26 cellular contexts compared by ENCODE assay signal in the genomic region with DNA sequence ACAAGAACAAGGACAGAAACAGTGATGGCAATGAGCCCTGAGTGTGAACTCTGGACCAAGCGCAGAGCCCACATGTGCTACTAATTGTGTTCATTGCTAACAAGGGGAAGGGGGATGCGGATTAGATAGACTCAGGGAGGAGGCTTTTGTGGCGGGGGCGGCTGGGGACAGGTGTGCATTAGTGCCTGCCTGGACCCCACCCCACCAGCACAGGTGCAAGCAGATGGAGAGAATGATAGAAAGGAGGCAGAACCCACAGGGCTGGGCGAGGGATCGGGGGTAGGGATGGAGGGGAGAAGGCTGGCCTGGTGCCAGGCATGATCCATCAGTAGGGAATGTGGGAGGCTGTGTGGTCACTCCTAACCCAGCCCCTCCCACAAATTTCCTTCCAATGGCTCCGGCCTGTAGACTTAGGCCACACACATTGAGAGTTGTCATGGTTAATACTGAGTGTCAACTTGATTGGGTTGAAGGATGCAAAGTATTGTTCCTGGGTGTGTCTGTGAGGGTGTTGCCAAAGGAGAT. TPM values are rescaled to one million over a fixed set of nuclear protein-coding genes. Genes with fewer than 3 reads are reported as not detected.
DNase-seq lines count a peak whose midpoint lies in the region; ATAC-seq, FAIRE-seq and TF ChIP-seq lines count a peak whose summit lies in the region.
"Had no signal": no experiment of that assay in that cellular context is flagged by ENCODE, and none has a peak within 500 bp of the region (broad histone marks: within the 10 kb centered on the region; RNA-seq: fewer than 3 reads in every experiment).

No MANE protein-coding gene starts in this region.

- H3K4me1 Mint-ChIP-seq in activated T-helper 1 cell treated with anti-CD3 and anti-CD28 coated beads, Interleukin-12 subunit alpha, Interleukin-12 subunit beta, Interleukin-2, Interleukin-4 antibody, amounts not matched to agents 30 ng/mL and 10 ng/mL and 1 ng/mL, durations not matched to agents 14 hours and 24 hours and 36 hours (ENCODE audit: low read depth): no peaks in the 10 kb centered on the region
- H3K4me1 Mint-ChIP-seq: CD14-positive monocyte had no signal

- peaks cover 12% of the 10 kb centered on the region for H3K27me3 Mint-ChIP-seq in activated T-helper 1 cell treated with anti-CD3 and anti-CD28 coated beads, Interleukin-12 subunit alpha, Interleukin-12 subunit beta, Interleukin-2, Interleukin-4 antibody, amounts not matched to agents 30 ng/mL and 10 ng/mL and 1 ng/mL, durations not matched to agents 14 hours and 24 hours and 36 hours (ENCODE audit: insufficient read depth)

- H3K4me3 Mint-ChIP-seq in activated T-helper 1 cell treated with anti-CD3 and anti-CD28 coated beads, Interleukin-12 subunit alpha, Interleukin-12 subunit beta, Interleukin-2, Interleukin-4 antibody, amounts not matched to agents 30 ng/mL and 10 ng/mL and 1 ng/mL, durations not matched to agents 14 hours and 24 hours and 36 hours: no peak overlapping the region
- H3K4me3 Mint-ChIP-seq: B cell, H9, HFFc6 had no signal

- H3K27ac ChIP-seq in kidney (ENCODE audit: low read depth in 2 of 2, low read length in 2 of 2): no peak overlapping the region
- no peak overlapping the region for H3K27ac ChIP-seq in ascending aorta
- H3K27ac ChIP-seq in body of pancreas: no peak overlapping the region
- H3K27ac ChIP-seq: GM23248, HL-60, SJSA1 had no signal

- no peak for TF ChIP-seq POLR2A in body of pancreas (IDR thresholded peaks at IDR 0.05)

- no peak for TF ChIP-seq CTCF in kidney (IDR thresholded peaks at IDR 0.05; ENCODE audit: borderline replicate concordance, extremely low read depth, insufficient read depth)
- TF ChIP-seq CTCF in ascending aorta (IDR thresholded peaks at IDR 0.05): no peak
- TF ChIP-seq CTCF in body of pancreas (IDR thresholded peaks at IDR 0.05): no peak

- ATAC-seq in body of pancreas (no peak), HG02973 (IDR thresholded peaks at IDR 0.05; ENCODE audit: unreplicated experiment) (no peak)
- ATAC-seq: GM12878 had no signal

- H3K27me3 ChIP-seq in ascending aorta (no peaks in the 10 kb centered on the region), body of pancreas (no peaks in the 10 kb centered on the region)
- H3K27me3 ChIP-seq: SJSA1 had no signal

- H3K36me3 Mint-ChIP-seq in activated T-helper 1 cell treated with anti-CD3 and anti-CD28 coated beads, Interleukin-12 subunit alpha, Interleukin-12 subunit beta, Interleukin-2, Interleukin-4 antibody, amounts not matched to agents 30 ng/mL and 10 ng/mL and 1 ng/mL, durations not matched to agents 14 hours and 24 hours and 36 hours (ENCODE audit: low read depth): no peaks in the 10 kb centered on the region
- H3K36me3 Mint-ChIP-seq: CD14-positive monocyte had no signal

- H3K4me3 ChIP-seq in kidney (ENCODE audit: low read length in 2 of 2) (no peak overlapping the region), ascending aorta (no peak overlapping the region), body of pancreas (no peak overlapping the region)
- H3K4me3 ChIP-seq: GM12878, GM23248, SJSA1 had no signal

- H3K4me1 ChIP-seq in kidney (ENCODE audit: control insufficient read depth in 1 of 2, insufficient read depth in 1 of 2, low read depth in 1 of 2, low read length in 2 of 2) (no peaks in the 10 kb centered on the region), ascending aorta (no peaks in the 10 kb centered on the region), body of pancreas (no peaks in the 10 kb centered on the region)
- H3K4me1 ChIP-seq: SJSA1 had no signal

- H3K9ac ChIP-seq in kidney (ENCODE audit: low read length in 2 of 2): no peak overlapping the region
- H3K9ac ChIP-seq: GM23248 had no signal

- H3K9me3 ChIP-seq in kidney (ENCODE audit: control insufficient read depth in 1 of 2, low read length in 2 of 2) (no peaks in the 10 kb centered on the region), ascending aorta (no peaks in the 10 kb centered on the region), body of pancreas (no peaks in the 10 kb centered on the region)
- H3K9me3 ChIP-seq: SJSA1 had no signal

- peak; percentile 41 for DNase-seq in A172 (ENCODE audit: low spot score)
- peak; percentile 1 for DNase-seq in HK-2 (ENCODE audit: unreplicated experiment)
- DNase-seq in astrocyte of the hippocampus (ENCODE audit: low read depth, low spot score): peak; percentile 5
- peak; percentile 46 for DNase-seq in kidney
- DNase-seq in ascending aorta (ENCODE audit: low spot score in 2 of 2): no peak
- no peak for DNase-seq in activated T-helper 1 cell treated with anti-CD3 and anti-CD28 coated beads, Interleukin-12 subunit alpha, Interleukin-12 subunit beta, Interleukin-2, Interleukin-4 antibody, amounts not matched to agents 30 ng/mL and 10 ng/mL and 1 ng/mL, durations not matched to agents 14 hours and 24 hours and 36 hours (ENCODE audit: low spot score)
- no peak for DNase-seq in body of pancreas
- DNase-seq: GM23248, H9, HFFc6, KG1, NCI-H1092, NCI-H1436, NCI-H187 treated with DMSO at 0.1 percent for 48 hours, NCI-H2227 treated with DMSO at 0.1 percent for 48 hours, NCI-H510A, OCI-M1 had no signal

- no peak for FAIRE-seq in kidney (lab: Jason Lieb, UNC)
- FAIRE-seq: A204.1, GM12878, RCC 7860 had no signal

- WGBS in body of pancreas, 2 donors: 64 to 75% methylated on average over 7 of the region's 7 CpGs

- H3K27ac Mint-ChIP-seq in activated T-helper 1 cell treated with anti-CD3 and anti-CD28 coated beads, Interleukin-12 subunit alpha, Interleukin-12 subunit beta, Interleukin-2, Interleukin-4 antibody, amounts not matched to agents 30 ng/mL and 10 ng/mL and 1 ng/mL, durations not matched to agents 14 hours and 24 hours and 36 hours: no peak overlapping the region
- H3K27ac Mint-ChIP-seq: B cell, CD14-positive monocyte, H9, HFFc6 had no signal

- intact Hi-C loops in kidney (cut with DNase I): no loop called here
- intact Hi-C loops in ascending aorta (cut with DNase I): no loop called here
- intact Hi-C loops in activated T-helper 1 cell treated with anti-CD3 and anti-CD28 coated beads, Interleukin-12 subunit alpha, Interleukin-12 subunit beta, Interleukin-2, Interleukin-4 antibody, amounts not matched to agents 30 ng/mL and 10 ng/mL and 1 ng/mL, durations not matched to agents 14 hours and 24 hours and 36 hours (cut with micrococcal nuclease): no loop called here
- intact Hi-C loops in body of pancreas (cut with DNase I): no loop called here

- no peaks in the 10 kb centered on the region for H3K9me3 Mint-ChIP-seq in activated T-helper 1 cell treated with anti-CD3 and anti-CD28 coated beads, Interleukin-12 subunit alpha, Interleukin-12 subunit beta, Interleukin-2, Interleukin-4 antibody, amounts not matched to agents 30 ng/mL and 10 ng/mL and 1 ng/mL, durations not matched to agents 14 hours and 24 hours and 36 hours
- H3K9me3 Mint-ChIP-seq: H9 had no signal

- H3K36me3 ChIP-seq in kidney (ENCODE audit: control insufficient read depth in 1 of 2, insufficient read depth in 2 of 2, low read length in 2 of 2): no peaks in the 10 kb centered on the region
- no peaks in the 10 kb centered on the region for H3K36me3 ChIP-seq in ascending aorta
- no peaks in the 10 kb centered on the region for H3K36me3 ChIP-seq in body of pancreas (replicated peaks in 1 of 2; ENCODE audit: insufficient read depth in 1 of 2, low read depth in 2 of 2)
- H3K36me3 ChIP-seq: SJSA1 had no signal

RNA-seq across cellular contexts. Expression of gene CRMP1, which starts 30.5 kb away (rescaled TPM):
- 51.5 and 55.6 TPM in 2 replicates for total RNA-seq in A172 (2014; rRNA removed; shearing (Covaris generic))
- 0.66 TPM for total RNA-seq in kidney
- polyA plus RNA-seq in kidney (ENCODE audit: insufficient read depth, low read depth, low replicate concordance): 0.26 TPM
- total RNA-seq in ascending aorta: 1.9 TPM
- total RNA-seq in activated T-helper 1 cell treated with anti-CD3 and anti-CD28 coated beads, Interleukin-12 subunit alpha, Interleukin-12 subunit beta, Interleukin-2, Interleukin-4 antibody, amounts not matched to agents 30 ng/mL and 10 ng/mL and 1 ng/mL, durations not matched to agents 14 hours and 24 hours and 36 hours: not detected in 2 replicates
- 1 to 10 TPM; 1.3 to 1.6 TPM for total RNA-seq in body of pancreas
- total RNA-seq: B cell, GM23248, HFFc6, HT-29, SJSA1 had no signal
- polyA plus RNA-seq: CD14-positive monocyte had no signal

Comparison
In these comparisons a context has a peak if more than half of its experiments do, and no peak if none do; other contexts are left out.
1. DNase-seq: peak in A172 (single experiment), HK-2 (single experiment), astrocyte of the hippocampus (single experiment) and kidney (single experiment); none in ascending aorta (0 of 2), activated T-helper 1 cell treated with anti-CD3 and anti-CD28 coated beads, Interleukin-12 subunit alpha, Interleukin-12 subunit beta, Interleukin-2, Interleukin-4 antibody, amounts not matched to agents 30 ng/mL and 10 ng/mL and 1 ng/mL, durations not matched to agents 14 hours and 24 hours and 36 hours (single experiment) and body of pancreas (0 of 4).
2. RNA of gene CRMP1, which starts 30.5 kb away (total RNA-seq): 51.5 to 55.6 TPM in A172; 1.9 TPM in ascending aorta (single experiment), 1.3 to 1.6 TPM in body of pancreas, 0.66 TPM in kidney (single experiment) and not detected in activated T-helper 1 cell treated with anti-CD3 and anti-CD28 coated beads, Interleukin-12 subunit alpha, Interleukin-12 subunit beta, Interleukin-2, Interleukin-4 antibody, amounts not matched to agents 30 ng/mL and 10 ng/mL and 1 ng/mL, durations not matched to agents 14 hours and 24 hours and 36 hours; every median in the first group is over 10 times any median in the second.